In the genomic region with DNA sequence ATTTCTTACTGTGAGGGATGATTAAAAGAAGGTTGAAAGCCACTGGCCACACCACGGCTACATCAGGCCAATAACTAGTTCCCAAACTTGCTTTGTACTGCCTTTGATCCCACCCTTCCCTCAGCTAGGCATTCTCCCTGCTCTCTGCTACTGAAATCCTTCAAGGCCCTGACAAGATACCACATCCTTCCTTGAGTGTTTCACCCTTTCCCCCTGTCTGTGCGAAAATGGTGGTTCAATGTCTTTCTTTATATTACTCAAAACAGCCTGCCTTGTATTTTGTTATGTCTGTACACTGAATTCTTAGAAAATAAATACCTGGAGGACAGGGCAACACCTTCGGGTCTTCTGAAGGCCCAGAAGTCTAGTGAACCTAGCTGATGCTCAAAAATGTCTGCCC, we compare ENCODE assay signal across 13 cellular contexts. TPM values are rescaled to one million over a fixed set of nuclear protein-coding genes. Genes with fewer than 3 reads are reported as not detected.
DNase-seq lines count a peak whose midpoint lies in the region; ATAC-seq and TF ChIP-seq lines count a peak whose summit lies in the region.
"Had no signal": no experiment of that assay in that cellular context is flagged by ENCODE, and none has a peak within 500 bp of the region (broad histone marks: within the 10 kb centered on the region; RNA-seq: fewer than 3 reads in every experiment).

No MANE protein-coding gene starts in this region.

- H3F3A ChIP-seq in smooth muscle cell (ENCODE audit: low read depth) = peaks cover 4% of the 10 kb centered on the region

- H3K27me3 ChIP-seq in OCI-LY3 (ENCODE audit: low read depth, low read length) (no peaks in the 10 kb centered on the region), smooth muscle cell (ENCODE audit: low read depth) (no peaks in the 10 kb centered on the region)
- H3K27me3 ChIP-seq: left lung, upper lobe of right lung had no signal

- H3K79me2 ChIP-seq in OCI-LY3 (ENCODE audit: low read length) (peaks cover 22% of the 10 kb centered on the region), smooth muscle cell (ENCODE audit: low read depth) (peaks cover 18% of the 10 kb centered on the region)

- H3K4me3 Mint-ChIP-seq in activated CD8-positive, alpha-beta memory T cell treated with anti-CD3 and anti-CD28 coated beads, Interleukin-2, amount 10 ng/mL, durations not matched to agents 7 days and 5 days = peak overlapping the region; percentile 1
- H3K4me3 Mint-ChIP-seq in dendritic cell treated with granulocyte-macrophage colony-stimulating factor and Interleukin-4, amounts not matched to agents 40 ng/mL and 50 ng/mL, for 4 days = no peak overlapping the region

- no peak overlapping the region for H3K4me3 ChIP-seq in OCI-LY3 (ENCODE audit: low read length)
- no peak overlapping the region for H3K4me3 ChIP-seq in smooth muscle cell

- peaks cover 49% of the 10 kb centered on the region for H3K4me1 Mint-ChIP-seq in activated CD8-positive, alpha-beta memory T cell treated with anti-CD3 and anti-CD28 coated beads, Interleukin-2, amount 10 ng/mL, durations not matched to agents 7 days and 5 days
- peaks cover 44% of the 10 kb centered on the region for H3K4me1 Mint-ChIP-seq in dendritic cell treated with granulocyte-macrophage colony-stimulating factor and Interleukin-4, amounts not matched to agents 40 ng/mL and 50 ng/mL, for 4 days (ENCODE audit: low read depth)

- H2AFZ ChIP-seq in OCI-LY3 (ENCODE audit: low read depth, low read length) (peak overlapping the region; percentile 95), smooth muscle cell (ENCODE audit: low read depth) (peak overlapping the region; percentile 91)

- H3K9me3 ChIP-seq in OCI-LY3 (ENCODE audit: insufficient read depth, low read length) (no peaks in the 10 kb centered on the region), smooth muscle cell (replicated peaks; ENCODE audit: low read depth) (no peaks in the 10 kb centered on the region)
- H3K9me3 ChIP-seq: left lung, upper lobe of right lung had no signal

- intact Hi-C loops in dendritic cell treated with granulocyte-macrophage colony-stimulating factor and Interleukin-4, amounts not matched to agents 40 ng/mL and 50 ng/mL, for 4 days (cut with micrococcal nuclease) = no loop called here

- peak overlapping the region; percentile 95 for H3K27ac Mint-ChIP-seq in activated CD8-positive, alpha-beta memory T cell treated with anti-CD3 and anti-CD28 coated beads, Interleukin-2, amount 10 ng/mL, durations not matched to agents 7 days and 5 days
- peak overlapping the region; percentile 86 for H3K27ac Mint-ChIP-seq in dendritic cell treated with granulocyte-macrophage colony-stimulating factor and Interleukin-4, amounts not matched to agents 40 ng/mL and 50 ng/mL, for 4 days

- H3K4me2 ChIP-seq in OCI-LY3 (ENCODE audit: low read length) (no peak overlapping the region), smooth muscle cell (no peak overlapping the region)

- no peak overlapping the region for H3K9ac ChIP-seq in OCI-LY3 (ENCODE audit: low read length)
- H3K9ac ChIP-seq in smooth muscle cell (ENCODE audit: low read depth) = no peak overlapping the region

- CTCF ChIA-PET in activated CD8-positive, alpha-beta memory T cell treated with anti-CD3 and anti-CD28 coated beads, Interleukin-2, amount 10 ng/mL, durations not matched to agents 7 days and 5 days (lab: Charles Lee) = interaction anchor here (1.4 to 2.3 kb wide), 2 partner anchors 8 to 12 kb away, joined by 3 to 9 read pairs; no protein-coding TSS in a partner anchor

- WGBS in smooth muscle cell (ENCODE audit: low lambda C conversion rate) = 88% methylated on average over 3 of the region's 3 CpGs

- peaks cover 3% of the 10 kb centered on the region for H3K27me3 Mint-ChIP-seq in activated CD8-positive, alpha-beta memory T cell treated with anti-CD3 and anti-CD28 coated beads, Interleukin-2, amount 10 ng/mL, durations not matched to agents 7 days and 5 days
- H3K27me3 Mint-ChIP-seq in dendritic cell treated with granulocyte-macrophage colony-stimulating factor and Interleukin-4, amounts not matched to agents 40 ng/mL and 50 ng/mL, for 4 days = no peaks in the 10 kb centered on the region

- H3K9me3 Mint-ChIP-seq in activated CD8-positive, alpha-beta memory T cell treated with anti-CD3 and anti-CD28 coated beads, Interleukin-2, amount 10 ng/mL, durations not matched to agents 7 days and 5 days (ENCODE audit: low read depth) = no peaks in the 10 kb centered on the region
- no peaks in the 10 kb centered on the region for H3K9me3 Mint-ChIP-seq in dendritic cell treated with granulocyte-macrophage colony-stimulating factor and Interleukin-4, amounts not matched to agents 40 ng/mL and 50 ng/mL, for 4 days

- H4K20me1 ChIP-seq in OCI-LY3 (ENCODE audit: insufficient read depth, low read length) = no peaks in the 10 kb centered on the region; the same call in 1 of the 2 replicates
- peaks cover 3% of the 10 kb centered on the region for H4K20me1 ChIP-seq in smooth muscle cell (ENCODE audit: low read depth)

- ATAC-seq in activated CD8-positive, alpha-beta memory T cell treated with anti-CD3 and anti-CD28 coated beads, Interleukin-2, amount 10 ng/mL, durations not matched to agents 7 days and 5 days = peak; percentile 22
- ATAC-seq in HG03108 (IDR thresholded peaks at IDR 0.05; ENCODE audit: unreplicated experiment) = no peak
- no peak for ATAC-seq in GM19023 (IDR thresholded peaks at IDR 0.05; ENCODE audit: unreplicated experiment)

- H3K4me1 ChIP-seq in OCI-LY3 (ENCODE audit: low read length) (peaks cover 23% of the 10 kb centered on the region), smooth muscle cell (ENCODE audit: low read depth) (peaks cover 6% of the 10 kb centered on the region)

- DNase-seq in activated CD8-positive, alpha-beta memory T cell treated with anti-CD3 and anti-CD28 coated beads, Interleukin-2, amount 10 ng/mL, durations not matched to agents 7 days and 5 days = peak; percentile 60
- DNase-seq in activated CD8-positive, alpha-beta memory T cell treated with anti-CD3 and anti-CD28 coated beads for 24 hours = no peak
- no peak for DNase-seq in smooth muscle cell (lab: John Stamatoyannopoulos, UW; ENCODE audit: unreplicated experiment)
- DNase-seq in SK-N-DZ (ENCODE audit: low spot score) = no peak
- DNase-seq: left lung, NCI-H1092 treated with DMSO at 0.1 percent for 48 hours, NCI-H2171 treated with DMSO at 0.1 percent for 48 hours, retina, upper lobe of right lung had no signal

- H3K27ac ChIP-seq in OCI-LY3 (ENCODE audit: low read length) = no peak overlapping the region
- H3K27ac ChIP-seq in smooth muscle cell (ENCODE audit: low read depth) = no peak overlapping the region

- peaks cover 7% of the 10 kb centered on the region for H3K36me3 Mint-ChIP-seq in activated CD8-positive, alpha-beta memory T cell treated with anti-CD3 and anti-CD28 coated beads, Interleukin-2, amount 10 ng/mL, durations not matched to agents 7 days and 5 days
- peaks cover 11% of the 10 kb centered on the region for H3K36me3 Mint-ChIP-seq in dendritic cell treated with granulocyte-macrophage colony-stimulating factor and Interleukin-4, amounts not matched to agents 40 ng/mL and 50 ng/mL, for 4 days (ENCODE audit: low read depth)

- no peaks in the 10 kb centered on the region for H3K36me3 ChIP-seq in OCI-LY3 (replicated peaks; ENCODE audit: low read depth, low read length)
- H3K36me3 ChIP-seq in smooth muscle cell (ENCODE audit: low read depth) = no peaks in the 10 kb centered on the region
- H3K36me3 ChIP-seq: left lung, upper lobe of right lung had no signal

- TF ChIP-seq CTCF in OCI-LY3 (IDR thresholded peaks at IDR 0.05; ENCODE audit: low read depth, low read length) (no peak), smooth muscle cell (IDR thresholded peaks at IDR 0.05; ENCODE audit: borderline replicate concordance, insufficient read depth, poor library complexity, severe bottlenecking) (no peak)

RNA-seq across cellular contexts. Expression of gene VPS8, which starts 0.9 kb away (rescaled TPM):
- total RNA-seq in activated CD8-positive, alpha-beta memory T cell treated with anti-CD3 and anti-CD28 coated beads, Interleukin-2, amount 10 ng/mL, durations not matched to agents 7 days and 5 days = 10 to 100 TPM; 43.2 to 71.7 TPM
- total RNA-seq in smooth muscle cell = 42.2 and 53.9 TPM in 2 replicates
- polyA plus RNA-seq in smooth muscle cell = 16.1 TPM in 2 replicates
- polyA plus RNA-seq in SK-N-DZ (2014; cell fraction: cytosol; rRNA removed) = 29.6 and 40.9 TPM in 2 replicates
- polyA plus RNA-seq in SK-N-DZ (2014; cell fraction: nucleus; rRNA removed) = 53.2 and 76.5 TPM in 2 replicates
